Comparison of ENCODE assay signal across 1 cellular context in genomic region chrX:24561121-24561520, GRCh38.
TF ChIP-seq lines count a peak whose summit lies in the region.

No MANE protein-coding gene starts in this region.

TF ChIP-seq in IMR-90, 13 proteins besides CTCF, POLR2A, EP300 and RAD21:
- 0 out of 2 replicates have a peak, but pooled peaks have one; percentile 12 for TF ChIP-seq SMC3 (IDR thresholded peaks at IDR 0.05; ENCODE audit: low read depth, low read length)
- no peak for TF ChIP-seq MXI1 (IDR thresholded peaks at IDR 0.05; ENCODE audit: borderline replicate concordance, low read depth, low read length)
